Comparison of ENCODE assay signal across 10 cellular contexts in the genomic region with DNA sequence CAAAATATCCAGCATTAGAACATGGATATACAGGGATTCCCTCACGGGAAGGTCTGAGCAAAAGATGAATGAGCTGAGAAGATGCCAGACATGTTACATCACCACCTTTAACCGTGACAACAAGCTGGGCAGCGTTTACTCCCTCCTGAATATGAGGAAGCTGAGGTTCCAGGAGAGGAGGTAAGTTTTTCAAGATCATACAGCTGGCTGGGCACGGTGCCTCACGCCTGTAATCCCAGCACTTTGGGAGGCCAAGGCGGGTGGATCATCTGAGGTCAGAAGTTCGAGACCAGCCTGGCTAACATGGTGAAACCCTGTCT. TPM values are rescaled to one million over a fixed set of nuclear protein-coding genes. Genes with fewer than 3 reads are reported as not detected.
A peak's percentile ranks its signal among the peaks of the same experiment; 100 is the strongest.
DNase-seq lines count a peak whose midpoint lies in the region; TF ChIP-seq lines count a peak whose summit lies in the region.
"Not testable (repeated sequence)": the region's sequence is repeated elsewhere in the genome, so short reads cannot be mapped to it uniquely, and the experiment has no call there.
"Had no signal": no experiment of that assay in that cellular context is flagged by ENCODE, and none has a peak within 500 bp of the region (broad histone marks: within the 10 kb centered on the region; RNA-seq: fewer than 3 reads in every experiment).

No MANE protein-coding gene starts in this region.

- H3K79me2 ChIP-seq in hepatocyte; trophoblast cell (ENCODE audit: control insufficient read depth, insufficient read depth, low read length, poor library complexity): not testable (repeated sequence)

- peak; percentile 16 for DNase-seq in ELF-1 (ENCODE audit: low read depth, low spot score)
- peak; percentile 55 for DNase-seq in LHCN-M2 (ENCODE audit: low read depth)
- DNase-seq in RPMI7951 (ENCODE audit: low read depth), result peak; percentile 63
- peak; percentile 55 for DNase-seq in astrocyte of the spinal cord (ENCODE audit: low read depth, low spot score)
- peak; percentile 30 for DNase-seq in fibroblast of gingiva (ENCODE audit: low read depth)
- DNase-seq in hepatocyte (ENCODE audit: low spot score), result peak; percentile 73
- peak; percentile 43 to 62 for DNase-seq in trophoblast cell

- in situ Hi-C loops in astrocyte of the spinal cord (cut with HindIII; ENCODE audit: low sequenced_read_pairs), result not testable (repeated sequence)

- not testable (repeated sequence) for H4K8ac ChIP-seq in trophoblast cell (ENCODE audit: low read depth, low read length)

- H3K9ac ChIP-seq in trophoblast cell (ENCODE audit: low read length), result not testable (repeated sequence)

- H4K12ac ChIP-seq in trophoblast cell (ENCODE audit: low read depth, low read length), result not testable (repeated sequence)

- not testable (repeated sequence) for H3K23ac ChIP-seq in trophoblast cell (ENCODE audit: low read length)

- not testable (repeated sequence) for H3K36me3 ChIP-seq in hepatocyte (replicated peaks; ENCODE audit: insufficient read depth, low read depth); trophoblast cell (ENCODE audit: control insufficient read depth in 1 of 2, insufficient read depth in 2 of 2, low read length in 2 of 2)

- not testable (repeated sequence) for H3K18ac ChIP-seq in trophoblast cell (ENCODE audit: low read length)

- H3K27ac ChIP-seq in hepatocyte, result peak overlapping the region; percentile 38
- not testable (repeated sequence) for H3K27ac ChIP-seq in trophoblast cell (ENCODE audit: low read depth, low read length)

- H3K4me3 ChIP-seq in astrocyte of the spinal cord (ENCODE audit: low read depth, low read length); hepatocyte; trophoblast cell (ENCODE audit: low read depth, low read length): not testable (repeated sequence)

- not testable (repeated sequence) for H3K14ac ChIP-seq in trophoblast cell (ENCODE audit: low read length)

- H3K9me2 ChIP-seq in hepatocyte (replicated peaks; ENCODE audit: insufficient read depth), result not testable (repeated sequence)

- not testable (repeated sequence) for H4K91ac ChIP-seq in trophoblast cell (ENCODE audit: low read depth, low read length)

- H3K79me1 ChIP-seq in trophoblast cell (ENCODE audit: low read length), result not testable (repeated sequence)

- not testable (repeated sequence) for TF ChIP-seq CTCF in astrocyte of the spinal cord (IDR thresholded peaks at IDR 0.05; ENCODE audit: low read depth, low read length); hepatocyte (IDR thresholded peaks at IDR 0.05; ENCODE audit: poor library complexity)

- H3K9me3 ChIP-seq in hepatocyte (ENCODE audit: low read depth); trophoblast cell (ENCODE audit: insufficient read depth, low read depth, low read length): not testable (repeated sequence)

- H3K27me3 ChIP-seq in hepatocyte; trophoblast cell (ENCODE audit: insufficient read depth, low read length): not testable (repeated sequence)

- not testable (repeated sequence) for H3K4ac ChIP-seq in trophoblast cell (ENCODE audit: low read depth, low read length)

- H2BK12ac ChIP-seq in trophoblast cell (ENCODE audit: low read length), result not testable (repeated sequence)

- not testable (repeated sequence) for H4K20me1 ChIP-seq in hepatocyte (ENCODE audit: insufficient read depth, poor library complexity, severe bottlenecking)

- not testable (repeated sequence) for H2AK5ac ChIP-seq in trophoblast cell (ENCODE audit: low read length)

- H2AFZ ChIP-seq in hepatocyte; trophoblast cell (ENCODE audit: insufficient read depth, low read length, poor library complexity): not testable (repeated sequence)

- H3K4me1 ChIP-seq in hepatocyte (ENCODE audit: insufficient read depth), result not testable (repeated sequence)
- peaks cover 15 to 17% of the 10 kb centered on the region in 2 experiments for H3K4me1 ChIP-seq in trophoblast cell (ENCODE audit: control insufficient read depth in 1 of 2, insufficient read depth in 2 of 2, low read length in 2 of 2)

- H2BK120ac ChIP-seq in trophoblast cell (ENCODE audit: insufficient read depth, low read length, poor library complexity), result not testable (repeated sequence)

- not testable (repeated sequence) for H3K4me2 ChIP-seq in hepatocyte; trophoblast cell (ENCODE audit: low read length)

- WGBS in hepatocyte (ENCODE audit: low lambda C conversion rate, missing lambda C conversion rate), result 51% methylated on average over 7 of the region's 7 CpGs
- no CpG with 5 or more reads among the region's 7 CpGs for WGBS in trophoblast cell (ENCODE audit: extremely low coverage, insufficient coverage, insufficient read length)

- H2BK5ac ChIP-seq in trophoblast cell (ENCODE audit: low read depth, low read length, poor library complexity), result not testable (repeated sequence)

RNA-seq across cellular contexts. Expression of a gene that starts 32.7 kb away (rescaled TPM):
- total RNA-seq in LHCN-M2 (2014; rRNA removed) (under 0.01 and 0.06 TPM in 2 replicates), hepatocyte (11.6 and 22.0 TPM in 2 replicates)
- 0.09 TPM for polyA plus RNA-seq in LHCN-M2 (2012)
- 0.12 and 0.20 TPM in 2 replicates for total RNA-seq in RPMI7951 (2014; rRNA removed; shearing (Covaris generic))
- 7.3 and 9.2 TPM in 2 replicates for polyA plus RNA-seq in hepatocyte
- 2.3 and 2.4 TPM in 2 replicates for polyA plus RNA-seq in trophoblast cell (2013)
- total RNA-seq: HT-29 had no signal

RNA-seq across cellular contexts. Expression of a gene that starts 38.2 kb away (rescaled TPM):
- total RNA-seq in LHCN-M2 (2014; rRNA removed) (0.13 TPM in 1 of 2 replicates, not detected in the other), hepatocyte (0.12 and 1.4 TPM in 2 replicates)
- polyA plus RNA-seq in LHCN-M2 (2012), result 0.05 TPM
- total RNA-seq in RPMI7951 (2014; rRNA removed; shearing (Covaris generic)), result not detected in 2 replicates
- polyA plus RNA-seq in hepatocyte, result 1.7 and 2.4 TPM in 2 replicates
- 0.18 TPM in 2 replicates for polyA plus RNA-seq in trophoblast cell (2013)
- total RNA-seq: CD4-positive, CD25-positive, alpha-beta regulatory T cell; HT-29; NCI-H460 had no signal
- polyA plus RNA-seq: CD4-positive, CD25-positive, alpha-beta regulatory T cell had no signal

RNA-seq across cellular contexts. Expression of a gene that starts 51.6 kb away (rescaled TPM):
- 29.8 and 34.7 TPM in 2 replicates for total RNA-seq in LHCN-M2 (2014; rRNA removed)
- 71.0 TPM for polyA plus RNA-seq in LHCN-M2 (2012)
- total RNA-seq in RPMI7951 (2014; rRNA removed; shearing (Covaris generic)), result 20.5 and 23.5 TPM in 2 replicates
- total RNA-seq in hepatocyte, result 37.9 and 41.9 TPM in 2 replicates
- 43.7 and 52.6 TPM in 2 replicates for polyA plus RNA-seq in hepatocyte
- polyA plus RNA-seq in trophoblast cell (2013), result 52.6 and 54.2 TPM in 2 replicates

RNA-seq across cellular contexts. Expression of a gene that starts 53.6 kb away (rescaled TPM):
- 8.4 and 8.9 TPM in 2 replicates for total RNA-seq in LHCN-M2 (2014; rRNA removed)
- polyA plus RNA-seq in LHCN-M2 (2012), result 6.7 TPM
- 14.5 and 15.2 TPM in 2 replicates for total RNA-seq in RPMI7951 (2014; rRNA removed; shearing (Covaris generic))
- 5.7 and 6.0 TPM in 2 replicates for total RNA-seq in hepatocyte
- polyA plus RNA-seq in hepatocyte, result 6.2 and 6.3 TPM in 2 replicates
- 9.9 and 10.1 TPM in 2 replicates for polyA plus RNA-seq in trophoblast cell (2013)

Comparison
In these comparisons a context has a peak if more than half of its experiments do, and no peak if none do; other contexts are left out.
1. DNase-seq: peak in every context shown above with its lines; median percentile 73 in hepatocyte; 63 in RPMI7951; 55 in LHCN-M2; 55 in astrocyte of the spinal cord; 52 in trophoblast cell; 30 in fibroblast of gingiva; 16 in ELF-1.
2. RNA of a gene that starts 32.7 kb away (total RNA-seq): 11.6 to 22.0 TPM in hepatocyte; 0.12 to 0.20 TPM in RPMI7951 and under 0.01 to 0.06 TPM in LHCN-M2; every median in the first group is over 10 times any median in the second.